ENCODE assay signal across 10 cellular contexts in genomic region chr3:65548848-65549625, GRCh38.
DNase-seq lines count a peak whose midpoint lies in the region; ATAC-seq and TF ChIP-seq lines count a peak whose summit lies in the region.
"Had no signal": no experiment of that assay in that cellular context is flagged by ENCODE, and none has a peak within 500 bp of the region (broad histone marks: within the 10 kb centered on the region; RNA-seq: fewer than 3 reads in every experiment).

No MANE protein-coding gene starts in this region.

- H3K4me3 ChIP-seq in AG10803 (ENCODE audit: low read length) (peak overlapping the region; percentile 54), SJCRH30 (peak overlapping the region; percentile 56), cardiac muscle cell (peak overlapping the region; percentile 52)

- no peak for ATAC-seq in HG03354 (IDR thresholded peaks at IDR 0.05; ENCODE audit: poor library complexity, severe bottlenecking, unreplicated experiment)
- ATAC-seq: Panc1 had no signal

- H3K36me3 ChIP-seq in SJCRH30 (no peaks in the 10 kb centered on the region), cardiac muscle cell (no peaks in the 10 kb centered on the region)

- no peak overlapping the region for H3K27ac Mint-ChIP-seq in osteocyte (ENCODE audit: unreplicated experiment)
- H3K27ac Mint-ChIP-seq in activated T-cell treated with anti-CD3 and anti-CD28 coated beads, Interleukin-2, amount 50 U/mL, for 24 hours, result no peak overlapping the region

- H3K27ac ChIP-seq in SJCRH30 (peak overlapping the region; percentile 18; the same call in 1 of the 2 replicates), cardiac muscle cell (peak overlapping the region; percentile 48)

- H3K9me3 Mint-ChIP-seq in osteocyte (ENCODE audit: unreplicated experiment), result no peaks in the 10 kb centered on the region
- no peaks in the 10 kb centered on the region for H3K9me3 Mint-ChIP-seq in activated T-cell treated with anti-CD3 and anti-CD28 coated beads, Interleukin-2, amount 50 U/mL, for 24 hours

- H3K9me3 ChIP-seq in SJCRH30 (replicated peaks) (no peaks in the 10 kb centered on the region), cardiac muscle cell (ENCODE audit: low read depth) (no peaks in the 10 kb centered on the region)

- H3K4me1 Mint-ChIP-seq in osteocyte (ENCODE audit: unreplicated experiment), result no peaks in the 10 kb centered on the region
- no peaks in the 10 kb centered on the region for H3K4me1 Mint-ChIP-seq in activated T-cell treated with anti-CD3 and anti-CD28 coated beads, Interleukin-2, amount 50 U/mL, for 24 hours (ENCODE audit: low read depth)

- no peaks in the 10 kb centered on the region for H3K27me3 Mint-ChIP-seq in osteocyte (ENCODE audit: unreplicated experiment)
- peaks cover 25% of the 10 kb centered on the region for H3K27me3 Mint-ChIP-seq in activated T-cell treated with anti-CD3 and anti-CD28 coated beads, Interleukin-2, amount 50 U/mL, for 24 hours

- H3K27me3 ChIP-seq in SJCRH30, result no peaks in the 10 kb centered on the region
- H3K27me3 ChIP-seq in cardiac muscle cell, result peaks cover 6% of the 10 kb centered on the region

- no peaks in the 10 kb centered on the region for H3K4me1 ChIP-seq in SJCRH30
- peaks cover 38% of the 10 kb centered on the region for H3K4me1 ChIP-seq in cardiac muscle cell (ENCODE audit: low read depth)

- peak overlapping the region; percentile 78 for H3K4me3 Mint-ChIP-seq in osteocyte (ENCODE audit: unreplicated experiment)
- no peak overlapping the region for H3K4me3 Mint-ChIP-seq in activated T-cell treated with anti-CD3 and anti-CD28 coated beads, Interleukin-2, amount 50 U/mL, for 24 hours

- TF ChIP-seq CTCF in AG10803 (conservative IDR thresholded peaks at IDR 0.05; ENCODE audit: low read length), result no peak
- TF ChIP-seq CTCF in cardiac muscle cell (IDR thresholded peaks at IDR 0.05; ENCODE audit: low read depth, low read length), result no peak
- no peak for TF ChIP-seq CTCF in osteocyte (IDR thresholded peaks at IDR 0.05)

- no peaks in the 10 kb centered on the region for H3K36me3 Mint-ChIP-seq in osteocyte (ENCODE audit: unreplicated experiment)
- H3K36me3 Mint-ChIP-seq in activated T-cell treated with anti-CD3 and anti-CD28 coated beads, Interleukin-2, amount 50 U/mL, for 24 hours (ENCODE audit: low read depth), result no peaks in the 10 kb centered on the region

- DNase-seq in AG10803 (ENCODE audit: low read depth) (no peak), SJCRH30 (peak; percentile 19 to 34), cardiac muscle cell (ENCODE audit: low read depth in 1 of 2, low spot score in 1 of 2) (peak in 1 of 2 donors; percentile 81), osteocyte (ENCODE audit: extremely low spot score, unreplicated experiment) (no peak), NOMO-1 (lab: John Stamatoyannopoulos, UW; ENCODE audit: unreplicated experiment in 2 of 2) (no peak)
- DNase-seq in activated T-cell treated with anti-CD3 and anti-CD28 coated beads, Interleukin-2, amount 50 U/mL, for 24 hours, result no peak
- no peak for DNase-seq in effector CD4-positive, alpha-beta T cell
- DNase-seq: DMS153 had no signal

Comparison
In these comparisons a context has a peak if more than half of its experiments do, and no peak if none do; other contexts are left out.
1. DNase-seq: peak in SJCRH30 (2 of 2); none in AG10803 (single experiment), osteocyte (single experiment), activated T-cell treated with anti-CD3 and anti-CD28 coated beads, Interleukin-2, amount 50 U/mL, for 24 hours (single experiment), effector CD4-positive, alpha-beta T cell (single experiment) and NOMO-1 (0 of 2).
2. Peak in every context shown above with its lines, with median percentiles within 50 percentile points of each other: H3K4me3 ChIP-seq.